Comparison of ENCODE assay signal across 1 cellular context in the genomic region with DNA sequence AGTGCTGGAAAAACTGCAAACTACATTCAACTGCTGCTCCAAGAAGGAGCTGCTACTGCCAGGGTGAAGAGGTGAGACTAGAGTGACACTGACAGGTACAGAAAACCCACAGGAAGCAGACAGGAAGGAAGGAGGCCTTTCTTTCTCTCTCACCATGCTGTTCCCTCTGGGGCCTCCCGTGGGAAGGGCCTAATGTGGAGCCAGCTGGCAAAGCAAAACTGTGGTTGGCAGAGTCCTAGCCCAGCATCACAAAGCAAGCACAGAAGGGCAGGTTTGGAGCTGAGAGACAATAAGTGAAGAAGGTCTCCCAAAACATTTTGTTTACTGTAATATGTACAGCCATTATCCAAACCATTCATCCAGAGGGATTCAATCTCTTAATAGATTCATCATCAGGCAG.
TF ChIP-seq lines count a peak whose summit lies in the region.

No MANE protein-coding gene starts in this region.

TF ChIP-seq in SK-N-SH, 30 proteins besides CTCF, POLR2A, EP300 and RAD21 (continued from another document):
- TF ChIP-seq NFIC (IDR thresholded peaks at IDR 0.05; ENCODE audit: borderline replicate concordance), result no peak
